Comparison of ENCODE assay signal across 1 cellular context in the genomic region with DNA sequence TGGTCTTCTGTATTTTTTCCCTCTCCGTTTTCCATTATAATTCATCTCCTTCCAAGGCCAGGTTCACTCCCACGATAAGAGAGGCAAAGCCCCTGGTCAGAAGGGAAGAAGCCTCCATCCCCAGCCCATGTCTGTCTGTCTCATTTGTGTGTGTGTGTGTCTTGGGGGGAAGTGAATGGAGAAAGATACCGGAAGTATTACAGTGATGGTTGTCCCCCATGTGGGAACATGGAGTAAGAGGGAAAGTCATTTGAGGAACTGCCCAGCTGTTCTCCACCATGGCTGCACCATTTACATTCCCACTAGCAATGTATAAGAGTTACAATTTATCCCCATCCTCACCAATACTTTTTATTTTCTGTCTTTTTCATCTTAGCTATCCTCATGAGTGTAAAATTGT.
TF ChIP-seq lines count a peak whose summit lies in the region.

No MANE protein-coding gene starts in this region.

TF ChIP-seq in GM12878, 131 proteins besides CTCF, POLR2A, EP300 and RAD21:
- TF ChIP-seq TCF3 (IDR thresholded peaks at IDR 0.05; ENCODE audit: borderline replicate concordance, insufficient read depth, low read depth, low read length), result no peak
- no peak for TF ChIP-seq FOXM1 (IDR thresholded peaks at IDR 0.05; ENCODE audit: low read depth, low read length)
- TF ChIP-seq, protein P1, sequence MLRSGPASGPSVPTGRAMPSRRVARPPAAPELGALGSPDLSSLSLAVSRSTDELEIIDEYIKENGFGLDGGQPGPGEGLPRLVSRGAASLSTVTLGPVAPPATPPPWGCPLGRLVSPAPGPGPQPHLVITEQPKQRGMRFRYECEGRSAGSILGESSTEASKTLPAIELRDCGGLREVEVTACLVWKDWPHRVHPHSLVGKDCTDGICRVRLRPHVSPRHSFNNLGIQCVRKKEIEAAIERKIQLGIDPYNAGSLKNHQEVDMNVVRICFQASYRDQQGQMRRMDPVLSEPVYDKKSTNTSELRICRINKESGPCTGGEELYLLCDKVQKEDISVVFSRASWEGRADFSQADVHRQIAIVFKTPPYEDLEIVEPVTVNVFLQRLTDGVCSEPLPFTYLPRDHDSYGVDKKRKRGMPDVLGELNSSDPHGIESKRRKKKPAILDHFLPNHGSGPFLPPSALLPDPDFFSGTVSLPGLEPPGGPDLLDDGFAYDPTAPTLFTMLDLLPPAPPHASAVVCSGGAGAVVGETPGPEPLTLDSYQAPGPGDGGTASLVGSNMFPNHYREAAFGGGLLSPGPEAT (IDR thresholded peaks at IDR 0.05; ENCODE audit: low read depth), result no peak
